13 cellular contexts compared by ENCODE assay signal in the genomic region with DNA sequence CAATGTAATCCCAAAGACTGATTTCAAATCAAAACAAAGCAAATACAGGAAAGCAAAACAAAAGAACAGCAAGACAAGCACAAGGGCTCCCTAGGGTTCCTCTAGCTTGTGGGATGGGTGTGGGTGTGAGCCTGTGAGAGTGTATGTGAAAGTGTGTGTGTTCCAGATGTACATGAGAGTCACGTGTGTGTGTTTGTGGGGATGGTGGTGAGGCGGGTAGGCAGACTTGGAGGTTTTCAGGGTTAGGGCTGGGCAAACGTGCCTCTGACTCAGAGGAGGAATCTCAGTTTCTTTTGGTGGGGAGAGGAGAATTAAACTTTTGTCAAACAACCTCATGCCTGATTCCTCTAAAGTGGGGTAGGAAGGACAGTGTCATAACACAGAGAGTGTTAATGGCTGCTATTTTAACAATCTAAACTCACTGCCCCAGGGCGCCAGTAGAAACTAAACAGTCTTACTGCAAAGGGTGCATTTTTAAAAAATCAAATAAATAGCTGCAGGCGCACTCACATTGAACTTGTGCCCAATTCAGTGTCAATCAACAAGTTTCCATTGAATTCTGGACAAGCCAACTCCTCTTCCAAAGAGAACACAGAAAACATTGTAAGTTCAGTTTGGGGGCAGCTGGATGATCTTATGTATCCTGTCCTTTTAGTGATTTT. TPM values are rescaled to one million over a fixed set of nuclear protein-coding genes. Genes with fewer than 3 reads are reported as not detected.
DNase-seq lines count a peak whose midpoint lies in the region; ATAC-seq, FAIRE-seq and TF ChIP-seq lines count a peak whose summit lies in the region.
"Had no signal": no experiment of that assay in that cellular context is flagged by ENCODE, and none has a peak within 500 bp of the region (broad histone marks: within the 10 kb centered on the region; RNA-seq: fewer than 3 reads in every experiment).

No MANE protein-coding gene starts in this region.

- peak; percentile 1 for DNase-seq in GM10266 (ENCODE audit: extremely low spot score)
- DNase-seq in fibroblast of mammary gland (ENCODE audit: low read depth), result peak; percentile 80
- DNase-seq in activated CD4-positive, alpha-beta T cell treated with anti-CD3 and anti-CD28 coated beads for 1 hour, result no peak
- DNase-seq in GM12891 (ENCODE audit: insufficient read length, low spot score), result no peak
- DNase-seq in H54 (ENCODE audit: insufficient read length, low spot score), result no peak
- DNase-seq: activated CD8-positive, alpha-beta memory T cell treated with anti-CD3 and anti-CD28 coated beads, Interleukin-2, amount 50 U/mL, for 48 hours; GF-D8; natural killer cell; upper lobe of left lung had no signal

- TF ChIP-seq CTCF in GM10266 (IDR thresholded peaks at IDR 0.05; ENCODE audit: control insufficient read depth, insufficient read depth, low read depth, missing control alignments) (no peak), fibroblast of mammary gland (conservative IDR thresholded peaks at IDR 0.05; ENCODE audit: control insufficient read depth, insufficient read depth, low read depth, low read length) (no peak)

- ATAC-seq in GM21390 (IDR thresholded peaks at IDR 0.05; ENCODE audit: unreplicated experiment) (peak; percentile 80), HG03469 (IDR thresholded peaks at IDR 0.05; ENCODE audit: unreplicated experiment) (peak; percentile 75), HG02678 (IDR thresholded peaks at IDR 0.05; ENCODE audit: unreplicated experiment) (no peak)
- ATAC-seq: natural killer cell had no signal

- no peak for FAIRE-seq in GM12891 (lab: Jason Lieb, UNC)
- no peak for FAIRE-seq in H54 (lab: Jason Lieb, UNC)
- FAIRE-seq: keratinocyte had no signal

- TF ChIP-seq POLR2A in GM12891 (IDR thresholded peaks at IDR 0.05; ENCODE audit: low read depth, low read length) (no peak), H54 (IDR thresholded peaks at IDR 0.05; ENCODE audit: low read depth, low read length) (no peak)

- H3K4me3 ChIP-seq in fibroblast of mammary gland (ENCODE audit: control insufficient read depth, low read depth, low read length), result no peak overlapping the region
- H3K4me3 ChIP-seq: upper lobe of left lung had no signal

TF ChIP-seq in GM12891, 5 proteins besides CTCF, POLR2A, EP300 and RAD21:
- TF ChIP-seq TAF1 (IDR thresholded peaks at IDR 0.05; ENCODE audit: low read depth, low read length) (no peak), SPI1 (IDR thresholded peaks at IDR 0.05; ENCODE audit: low read depth, low read length) (no peak), POLR2AphosphoS5 (IDR thresholded peaks at IDR 0.05; ENCODE audit: low read depth, low read length) (no peak), POU2F2 (IDR thresholded peaks at IDR 0.05; ENCODE audit: low read depth, low read length) (no peak), PAX5 (IDR thresholded peaks at IDR 0.05; ENCODE audit: insufficient read depth, low read length, severe bottlenecking) (no peak)

RNA-seq across cellular contexts. Expression of a gene that starts 51.8 kb away (rescaled TPM):
- polyA plus RNA-seq in GM12891 (2012; ENCODE audit: low read depth, missing spikeins), result not detected
- polyA plus RNA-seq: keratinocyte had no signal

Comparison
In these comparisons a context has a peak if more than half of its experiments do, and no peak if none do; other contexts are left out.
1. DNase-seq: peak in GM10266 (single experiment) and fibroblast of mammary gland (single experiment); none in activated CD4-positive, alpha-beta T cell treated with anti-CD3 and anti-CD28 coated beads for 1 hour (single experiment), GM12891 (single experiment) and H54 (single experiment).